Comparison of ENCODE assay signal across 8 cellular contexts in genomic region chr6:138428943-138429616, GRCh38. TPM values are rescaled to one million over a fixed set of nuclear protein-coding genes. Genes with fewer than 3 reads are reported as not detected.
DNase-seq lines count a peak whose midpoint lies in the region; TF ChIP-seq lines count a peak whose summit lies in the region.

No MANE protein-coding gene starts in this region.

- DNase-seq in SIG-M5 treated with dmso at 0.1 percent for 504 hours (lab: John Stamatoyannopoulos, UW; ENCODE audit: unreplicated experiment) (peak; percentile 61), SIG-M5 (lab: John Stamatoyannopoulos, UW) (no peak), NCI-H1105 treated with DMSO at 0.1 percent for 48 hours (lab: John Stamatoyannopoulos, UW) (peak; percentile 58), WERI-Rb-1 (no peak), glutamatergic neuron (no peak), renal cortical epithelial cell (ENCODE audit: low read depth) (peak; percentile 73)
- DNase-seq in activated effector memory CD4-positive, alpha-beta T cell treated with Interleukin-2 at 50 U/mL for 16 hours: no peak
- DNase-seq in activated CD4-positive, alpha-beta memory T cell treated with anti-CD3 and anti-CD28 coated beads for 36 hours: no peak

- no peak overlapping the region for H3K27ac Mint-ChIP-seq in glutamatergic neuron (ENCODE audit: unreplicated experiment)
- no peak overlapping the region for H3K27ac Mint-ChIP-seq in activated CD4-positive, alpha-beta memory T cell treated with anti-CD3 and anti-CD28 coated beads for 36 hours

- intact Hi-C loops in activated CD4-positive, alpha-beta memory T cell treated with anti-CD3 and anti-CD28 coated beads for 36 hours (cut with micrococcal nuclease): loop anchor here (1.0 to 5.0 kb wide), 5 partner anchors 38 to 312 kb away; no protein-coding TSS in a partner anchor

- POLR2A ChIA-PET in activated CD4-positive, alpha-beta memory T cell treated with anti-CD3 and anti-CD28 coated beads for 36 hours (lab: Charles Lee): no interaction called here

- peak overlapping the region; percentile 15 for H3K4me3 Mint-ChIP-seq in glutamatergic neuron (ENCODE audit: unreplicated experiment)
- no peak overlapping the region for H3K4me3 Mint-ChIP-seq in activated CD4-positive, alpha-beta memory T cell treated with anti-CD3 and anti-CD28 coated beads for 36 hours

- 0 out of 2 replicates have a peak, but pooled peaks have one; percentile 8 for TF ChIP-seq CTCF in WERI-Rb-1 (IDR thresholded peaks at IDR 0.05; ENCODE audit: low read depth, low read length)
- TF ChIP-seq CTCF in glutamatergic neuron (IDR thresholded peaks at IDR 0.05; ENCODE audit: partially characterized antibody, unreplicated experiment): peak; percentile 51

- peaks cover 9% of the 10 kb centered on the region for H3K27me3 Mint-ChIP-seq in glutamatergic neuron (ENCODE audit: unreplicated experiment)
- no peaks in the 10 kb centered on the region for H3K27me3 Mint-ChIP-seq in activated CD4-positive, alpha-beta memory T cell treated with anti-CD3 and anti-CD28 coated beads for 36 hours

- peaks cover 3% of the 10 kb centered on the region for H3K9me3 Mint-ChIP-seq in glutamatergic neuron (ENCODE audit: unreplicated experiment)
- no peaks in the 10 kb centered on the region for H3K9me3 Mint-ChIP-seq in activated CD4-positive, alpha-beta memory T cell treated with anti-CD3 and anti-CD28 coated beads for 36 hours

- peaks cover 56% of the 10 kb centered on the region for H3K36me3 ChIP-seq in WERI-Rb-1

- no peaks in the 10 kb centered on the region for H3K36me3 Mint-ChIP-seq in glutamatergic neuron (ENCODE audit: unreplicated experiment)
- no peaks in the 10 kb centered on the region for H3K36me3 Mint-ChIP-seq in activated CD4-positive, alpha-beta memory T cell treated with anti-CD3 and anti-CD28 coated beads for 36 hours

- H3K9me3 ChIP-seq in WERI-Rb-1 (ENCODE audit: severe bottlenecking): no peaks in the 10 kb centered on the region

- H3K4me3 ChIP-seq in WERI-Rb-1 (ENCODE audit: low read depth, low read length): no peak overlapping the region

- no peaks in the 10 kb centered on the region for H3K27me3 ChIP-seq in WERI-Rb-1 (ENCODE audit: insufficient read depth, low read depth, severe bottlenecking)

- CTCF ChIA-PET in activated CD4-positive, alpha-beta memory T cell treated with anti-CD3 and anti-CD28 coated beads for 36 hours (lab: Charles Lee): interaction anchor here (0.6 to 7.2 kb wide), 18 partner anchors 11 to 545 kb away, joined by 3 to 123 read pairs (median 4); no protein-coding TSS in a partner anchor

- H3K4me1 Mint-ChIP-seq in glutamatergic neuron (ENCODE audit: low read depth, unreplicated experiment): peaks cover 33% of the 10 kb centered on the region
- no peaks in the 10 kb centered on the region for H3K4me1 Mint-ChIP-seq in activated CD4-positive, alpha-beta memory T cell treated with anti-CD3 and anti-CD28 coated beads for 36 hours (ENCODE audit: low read depth)

- H3K27ac ChIP-seq in WERI-Rb-1: no peak overlapping the region

RNA-seq across cellular contexts. Expression of gene HEBP2, which starts 25.1 kb away (rescaled TPM):
- total RNA-seq in glutamatergic neuron (ENCODE audit: unreplicated experiment): 53.0 TPM
- 39.0 and 80.4 TPM in 2 replicates for total RNA-seq in renal cortical epithelial cell
- total RNA-seq in activated CD4-positive, alpha-beta memory T cell treated with anti-CD3 and anti-CD28 coated beads for 36 hours: 10 to 100 TPM; 49.5 to 49.6 TPM

RNA-seq across cellular contexts. Expression of gene SMIM28, which starts 51.4 kb away (rescaled TPM):
- total RNA-seq in glutamatergic neuron (ENCODE audit: unreplicated experiment) (not detected), renal cortical epithelial cell (not detected in 2 replicates)
- total RNA-seq in activated CD4-positive, alpha-beta memory T cell treated with anti-CD3 and anti-CD28 coated beads for 36 hours: not detected

Comparison
In these comparisons a context has a peak if more than half of its experiments do, and no peak if none do; other contexts are left out.
1. DNase-seq: peak in SIG-M5 treated with dmso at 0.1 percent for 504 hours (single experiment), NCI-H1105 treated with DMSO at 0.1 percent for 48 hours (single experiment) and renal cortical epithelial cell (single experiment); none in SIG-M5 (single experiment), WERI-Rb-1 (single experiment), glutamatergic neuron (single experiment), activated effector memory CD4-positive, alpha-beta T cell treated with Interleukin-2 at 50 U/mL for 16 hours (single experiment) and activated CD4-positive, alpha-beta memory T cell treated with anti-CD3 and anti-CD28 coated beads for 36 hours (single experiment).